Comparison of ENCODE assay signal across 1 cellular context in the genomic region with DNA sequence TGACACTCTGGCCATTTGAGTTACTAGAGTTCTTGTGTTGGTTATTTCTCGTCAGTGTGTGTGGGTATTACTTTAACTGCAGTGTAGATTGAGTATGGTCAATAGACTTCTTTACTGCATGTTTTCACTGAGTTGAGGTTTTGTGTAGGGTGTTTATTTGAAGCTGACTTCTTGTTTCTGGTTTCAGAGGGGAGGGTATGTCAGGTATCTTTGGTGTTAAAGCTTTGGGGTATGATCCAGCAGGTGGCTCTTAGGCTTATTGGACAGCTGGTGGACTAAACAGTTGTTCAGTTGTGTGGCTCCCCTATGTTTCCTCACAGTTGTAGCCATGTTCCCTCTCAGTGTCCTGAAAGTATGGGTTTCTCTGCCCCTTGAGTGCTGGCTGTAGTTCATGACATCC.
TF ChIP-seq lines count a peak whose summit lies in the region.

No MANE protein-coding gene starts in this region.

TF ChIP-seq in WTC11, 78 proteins besides CTCF, POLR2A, EP300 and RAD21:
- TF ChIP-seq, protein P1, sequence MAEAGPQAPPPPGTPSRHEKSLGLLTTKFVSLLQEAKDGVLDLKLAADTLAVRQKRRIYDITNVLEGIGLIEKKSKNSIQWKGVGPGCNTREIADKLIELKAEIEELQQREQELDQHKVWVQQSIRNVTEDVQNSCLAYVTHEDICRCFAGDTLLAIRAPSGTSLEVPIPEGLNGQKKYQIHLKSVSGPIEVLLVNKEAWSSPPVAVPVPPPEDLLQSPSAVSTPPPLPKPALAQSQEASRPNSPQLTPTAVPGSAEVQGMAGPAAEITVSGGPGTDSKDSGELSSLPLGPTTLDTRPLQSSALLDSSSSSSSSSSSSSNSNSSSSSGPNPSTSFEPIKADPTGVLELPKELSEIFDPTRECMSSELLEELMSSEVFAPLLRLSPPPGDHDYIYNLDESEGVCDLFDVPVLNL (CRISPR knock-in tag; IDR thresholded peaks at IDR 0.05; ENCODE audit: borderline replicate concordance, low read depth): no peak
- TF ChIP-seq, protein P2, sequence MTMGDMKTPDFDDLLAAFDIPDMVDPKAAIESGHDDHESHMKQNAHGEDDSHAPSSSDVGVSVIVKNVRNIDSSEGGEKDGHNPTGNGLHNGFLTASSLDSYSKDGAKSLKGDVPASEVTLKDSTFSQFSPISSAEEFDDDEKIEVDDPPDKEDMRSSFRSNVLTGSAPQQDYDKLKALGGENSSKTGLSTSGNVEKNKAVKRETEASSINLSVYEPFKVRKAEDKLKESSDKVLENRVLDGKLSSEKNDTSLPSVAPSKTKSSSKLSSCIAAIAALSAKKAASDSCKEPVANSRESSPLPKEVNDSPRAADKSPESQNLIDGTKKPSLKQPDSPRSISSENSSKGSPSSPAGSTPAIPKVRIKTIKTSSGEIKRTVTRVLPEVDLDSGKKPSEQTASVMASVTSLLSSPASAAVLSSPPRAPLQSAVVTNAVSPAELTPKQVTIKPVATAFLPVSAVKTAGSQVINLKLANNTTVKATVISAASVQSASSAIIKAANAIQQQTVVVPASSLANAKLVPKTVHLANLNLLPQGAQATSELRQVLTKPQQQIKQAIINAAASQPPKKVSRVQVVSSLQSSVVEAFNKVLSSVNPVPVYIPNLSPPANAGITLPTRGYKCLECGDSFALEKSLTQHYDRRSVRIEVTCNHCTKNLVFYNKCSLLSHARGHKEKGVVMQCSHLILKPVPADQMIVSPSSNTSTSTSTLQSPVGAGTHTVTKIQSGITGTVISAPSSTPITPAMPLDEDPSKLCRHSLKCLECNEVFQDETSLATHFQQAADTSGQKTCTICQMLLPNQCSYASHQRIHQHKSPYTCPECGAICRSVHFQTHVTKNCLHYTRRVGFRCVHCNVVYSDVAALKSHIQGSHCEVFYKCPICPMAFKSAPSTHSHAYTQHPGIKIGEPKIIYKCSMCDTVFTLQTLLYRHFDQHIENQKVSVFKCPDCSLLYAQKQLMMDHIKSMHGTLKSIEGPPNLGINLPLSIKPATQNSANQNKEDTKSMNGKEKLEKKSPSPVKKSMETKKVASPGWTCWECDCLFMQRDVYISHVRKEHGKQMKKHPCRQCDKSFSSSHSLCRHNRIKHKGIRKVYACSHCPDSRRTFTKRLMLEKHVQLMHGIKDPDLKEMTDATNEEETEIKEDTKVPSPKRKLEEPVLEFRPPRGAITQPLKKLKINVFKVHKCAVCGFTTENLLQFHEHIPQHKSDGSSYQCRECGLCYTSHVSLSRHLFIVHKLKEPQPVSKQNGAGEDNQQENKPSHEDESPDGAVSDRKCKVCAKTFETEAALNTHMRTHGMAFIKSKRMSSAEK (CRISPR knock-in tag; IDR thresholded peaks at IDR 0.05; ENCODE audit: borderline replicate concordance): no peak
- TF ChIP-seq MXD4 (CRISPR knock-in tag; IDR thresholded peaks at IDR 0.05; ENCODE audit: borderline replicate concordance) (no peak), OVOL2 (CRISPR knock-in tag; IDR thresholded peaks at IDR 0.05; ENCODE audit: borderline replicate concordance) (no peak)
